16 cellular contexts compared by ENCODE assay signal in the genomic region with DNA sequence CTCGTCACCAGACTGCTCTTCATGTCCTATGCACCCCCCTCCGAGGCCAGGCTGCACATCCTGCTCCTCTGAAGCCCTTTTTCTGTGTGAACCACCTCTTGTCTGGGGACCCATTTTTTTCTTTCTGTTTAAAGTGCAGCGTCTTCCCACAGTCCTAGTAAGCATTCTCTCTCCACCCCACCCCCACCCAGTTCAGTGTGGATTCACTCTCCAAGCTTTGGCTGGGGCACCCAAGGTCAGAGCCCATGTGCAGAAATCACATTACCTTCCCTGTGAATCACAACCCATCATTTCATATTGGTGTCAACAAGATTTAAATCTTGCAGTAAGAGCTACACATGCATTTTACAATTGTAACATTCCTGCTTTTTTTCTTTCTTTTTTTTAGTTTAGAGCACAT. TPM values are rescaled to one million over a fixed set of nuclear protein-coding genes. Genes with fewer than 3 reads are reported as not detected.
DNase-seq lines count a peak whose midpoint lies in the region; ATAC-seq and TF ChIP-seq lines count a peak whose summit lies in the region.
"Had no signal": no experiment of that assay in that cellular context is flagged by ENCODE, and none has a peak within 500 bp of the region (broad histone marks: within the 10 kb centered on the region; RNA-seq: fewer than 3 reads in every experiment).

No MANE protein-coding gene starts in this region.

- POLR2A ChIA-PET in BJ (lab: Charles Lee) = interaction anchor here (0.6 kb wide), 1 partner anchor 13 kb away, joined by 3 read pairs; no protein-coding TSS in a partner anchor

- H3K27ac ChIP-seq in adrenal gland = peak overlapping the region; percentile 41 to 88 (median 77)
- H3K27ac ChIP-seq in left ventricle myocardium inferior (replicated peaks) = peak overlapping the region; percentile 54

- H3K4me1 ChIP-seq in adrenal gland (replicated peaks in 1 of 2) (peaks cover 13 to 33% of the 10 kb centered on the region in 2 donors), left ventricle myocardium inferior (peaks cover 41% of the 10 kb centered on the region)

- CTCF ChIA-PET in BJ (lab: Yijun Ruan, JAX) = no interaction called here

- TF ChIP-seq CTCF in BJ (IDR thresholded peaks at IDR 0.05; ENCODE audit: insufficient read depth, low read depth, low read length) = no peak
- TF ChIP-seq CTCF in adrenal gland (IDR thresholded peaks at IDR 0.05) = no peak
- TF ChIP-seq CTCF in left ventricle myocardium inferior (IDR thresholded peaks at IDR 0.05; ENCODE audit: borderline replicate concordance) = no peak

- ATAC-seq in HG02840 (IDR thresholded peaks at IDR 0.05; ENCODE audit: low FRiP score, unreplicated experiment) = no peak
- ATAC-seq: HCT116; naive thymus-derived CD8-positive, alpha-beta T cell; T-helper 17 cell had no signal

- peak; percentile 9 for DNase-seq in BJ (ENCODE audit: low read depth)
- DNase-seq in adrenal gland = peak; percentile 80 to 96 (median 93)
- no peak for DNase-seq in left ventricle myocardium inferior
- DNase-seq in retina = peak; percentile 51
- DNase-seq in activated CD4-positive, alpha-beta T cell treated with anti-CD3 and anti-CD28 coated beads for 1 hour = no peak
- no peak for DNase-seq in NCI-H748 (lab: John Stamatoyannopoulos, UW; ENCODE audit: unreplicated experiment)
- DNase-seq in RPMI8226 = no peak
- DNase-seq: activated CD4-positive, alpha-beta T cell treated with anti-CD3 and anti-CD28 coated beads, Interleukin-2, amount 50 U/mL, for 48 hours; activated effector memory CD4-positive, alpha-beta T cell treated with Interleukin-2 at 50 U/mL for 16 hours; CD4-positive, alpha-beta T cell; central memory CD4-positive, alpha-beta T cell; naive thymus-derived CD8-positive, alpha-beta T cell; NCI-H2171 treated with DMSO at 0.1 percent for 48 hours; T-helper 17 cell had no signal

- H3K9me3 ChIP-seq in adrenal gland (replicated peaks in 1 of 3) = no peaks in the 10 kb centered on the region
- no peaks in the 10 kb centered on the region for H3K9me3 ChIP-seq in left ventricle myocardium inferior (replicated peaks)

- H3K27me3 ChIP-seq in BJ (ENCODE audit: control insufficient read depth, insufficient read depth, low read length) (peaks cover 3% of the 10 kb centered on the region; the same call in 1 of the 2 replicates), adrenal gland (no peaks in the 10 kb centered on the region), left ventricle myocardium inferior (ENCODE audit: low read depth) (no peaks in the 10 kb centered on the region)

- peak in 1 of 2 donors; percentile 49 for TF ChIP-seq POLR2A in adrenal gland (IDR thresholded peaks at IDR 0.05)

- H3K4me3 ChIP-seq in BJ (ENCODE audit: low read depth, low read length) = no peak overlapping the region
- peak overlapping the region in 1 of 4 donors; percentile 10 for H3K4me3 ChIP-seq in adrenal gland
- no peak overlapping the region for H3K4me3 ChIP-seq in left ventricle myocardium inferior

- intact Hi-C loops in adrenal gland (cut with DNase I) (no loop called here), left ventricle myocardium inferior (cut with micrococcal nuclease) (loop anchor here (10.0 kb wide), 1 partner anchor 87 kb away; no protein-coding TSS in a partner anchor)

- H3K36me3 ChIP-seq in BJ (ENCODE audit: control insufficient read depth, insufficient read depth, low read length) (no peaks in the 10 kb centered on the region), adrenal gland (replicated peaks in 1 of 2) (no peaks in the 10 kb centered on the region), left ventricle myocardium inferior (no peaks in the 10 kb centered on the region)

- 20 to 31% (median 26%) methylated on average over 3 of the region's 3 CpGs for WGBS in adrenal gland, 4 donors

RNA-seq across cellular contexts. Expression of a gene that starts 26.3 kb away (rescaled TPM):
- polyA plus RNA-seq in BJ (2011; rRNA removed) (3.0 and 6.6 TPM in 2 replicates), adrenal gland (100 to 1,000 TPM in 1 of 3 donors, 10 to 100 TPM in 2; 47.5 to 170 (median 90.4) TPM)
- polyA minus RNA-seq in BJ (2011; rRNA and poly(A)+ RNA removed) = 4.9 and 7.2 TPM in 2 replicates
- total RNA-seq in adrenal gland (10 to 100 TPM; 29.7 to 74.7 (median 46.9) TPM), left ventricle myocardium inferior (88.7 TPM)
- total RNA-seq: CD4-positive, alpha-beta T cell; naive thymus-derived CD8-positive, alpha-beta T cell had no signal
- polyA plus RNA-seq: naive thymus-derived CD8-positive, alpha-beta T cell had no signal

Comparison
In these comparisons a context has a peak if more than half of its experiments do, and no peak if none do; other contexts are left out.
1. DNase-seq: peak in BJ (single experiment), adrenal gland (7 of 7) and retina (single experiment); none in left ventricle myocardium inferior (single experiment), activated CD4-positive, alpha-beta T cell treated with anti-CD3 and anti-CD28 coated beads for 1 hour (single experiment), NCI-H748 (single experiment) and RPMI8226 (single experiment).